ENCODE assay signal across 1 cellular context in genomic region chr6:2225422-2226392, GRCh38.
TF ChIP-seq lines count a peak whose summit lies in the region.

No MANE protein-coding gene starts in this region.

TF ChIP-seq in HepG2, 621 proteins besides CTCF, POLR2A, EP300 and RAD21 (continued from another document and continues in another):
- TF ChIP-seq ZBTB38 (CRISPR knock-in tag; IDR thresholded peaks at IDR 0.05) (no peak), ZUFSP (CRISPR knock-in tag; IDR thresholded peaks at IDR 0.05; ENCODE audit: borderline replicate concordance) (no peak), ZNF101 (CRISPR knock-in tag; IDR thresholded peaks at IDR 0.05; ENCODE audit: borderline replicate concordance, low read depth) (no peak), ZNF264 (CRISPR knock-in tag; IDR thresholded peaks at IDR 0.05) (peak; percentile 97), ZNF282 (IDR thresholded peaks at IDR 0.05; ENCODE audit: partially characterized antibody) (no peak), KAT8 (CRISPR knock-in tag; IDR thresholded peaks at IDR 0.05) (peak; percentile 91), NRL (CRISPR knock-in tag; IDR thresholded peaks at IDR 0.05; ENCODE audit: borderline replicate concordance) (no peak), TFAP4 (IDR thresholded peaks at IDR 0.05; ENCODE audit: borderline replicate concordance, low read depth) (peak; percentile 96), HNRNPLL (IDR thresholded peaks at IDR 0.05; ENCODE audit: low read depth, low read length, poor library complexity, severe bottlenecking) (no peak), RFX3 (CRISPR knock-in tag; IDR thresholded peaks at IDR 0.05) (no peak), NFRKB (IDR thresholded peaks at IDR 0.05) (no peak), MTA3 (CRISPR knock-in tag; IDR thresholded peaks at IDR 0.05) (no peak), DBP (CRISPR knock-in tag; IDR thresholded peaks at IDR 0.05; ENCODE audit: not compliant biosample characterization) (no peak), ZNF780A (CRISPR knock-in tag; IDR thresholded peaks at IDR 0.05) (no peak), NFKB2 (CRISPR knock-in tag; IDR thresholded peaks at IDR 0.05; ENCODE audit: borderline replicate concordance) (no peak), MXI1 (IDR thresholded peaks at IDR 0.05; ENCODE audit: borderline replicate concordance, low read depth, low read length) (peak; percentile 57; the same call in 1 of the 3 replicates), FLYWCH1 (CRISPR knock-in tag; IDR thresholded peaks at IDR 0.05) (no peak), ZNF30 (CRISPR knock-in tag; IDR thresholded peaks at IDR 0.05) (no peak), ATAD3A (CRISPR knock-in tag; IDR thresholded peaks at IDR 0.05) (no peak), SCMH1 (CRISPR knock-in tag; IDR thresholded peaks at IDR 0.05; ENCODE audit: borderline replicate concordance) (no peak), ZFP36L2 (CRISPR knock-in tag; IDR thresholded peaks at IDR 0.05) (no peak), ZXDC (CRISPR knock-in tag; IDR thresholded peaks at IDR 0.05) (peak; percentile 65; the same call in 1 of the 2 replicates), GATAD1 (CRISPR knock-in tag; IDR thresholded peaks at IDR 0.05) (peak; percentile 75), YEATS4 (CRISPR knock-in tag; IDR thresholded peaks at IDR 0.05; ENCODE audit: borderline replicate concordance) (peak; percentile 67; the same call in 1 of the 2 replicates), ZNF121 (CRISPR knock-in tag; IDR thresholded peaks at IDR 0.05) (0 out of 2 replicates have a peak, but pooled peaks have one; percentile 27), ZNF629 (CRISPR knock-in tag; conservative IDR thresholded peaks at IDR 0.05) (no peak; the same call in 1 of the 2 replicates), ZNF703 (CRISPR knock-in tag; IDR thresholded peaks at IDR 0.05; ENCODE audit: borderline replicate concordance) (no peak), RORA (CRISPR knock-in tag; IDR thresholded peaks at IDR 0.05) (peak; percentile 96), PRDM10 (CRISPR knock-in tag; IDR thresholded peaks at IDR 0.05; ENCODE audit: low read depth) (peak; percentile 39; the same call in 1 of the 2 replicates), ZNF407 (CRISPR knock-in tag; IDR thresholded peaks at IDR 0.05; ENCODE audit: not compliant biosample characterization) (no peak), ZFP82 (CRISPR knock-in tag; IDR thresholded peaks at IDR 0.05; ENCODE audit: borderline replicate concordance) (peak; percentile 49; the same call in 1 of the 2 replicates), SMARCE1 (IDR thresholded peaks at IDR 0.05; ENCODE audit: borderline replicate concordance) (no peak), HMG20A (CRISPR knock-in tag; IDR thresholded peaks at IDR 0.05; ENCODE audit: borderline replicate concordance) (peak; percentile 98), RCOR2 (CRISPR knock-in tag; IDR thresholded peaks at IDR 0.05) (peak; percentile 98), PRMT3 (CRISPR knock-in tag; IDR thresholded peaks at IDR 0.05; ENCODE audit: borderline replicate concordance, low read depth) (0 out of 2 replicates have a peak, but pooled peaks have one; percentile 51), HOXA5 (CRISPR knock-in tag; IDR thresholded peaks at IDR 0.05) (peak; percentile 89), ZNF33A (CRISPR knock-in tag; IDR thresholded peaks at IDR 0.05; ENCODE audit: borderline replicate concordance) (no peak), CHD2 (IDR thresholded peaks at IDR 0.05; ENCODE audit: low read depth, low read length) (no peak), EED (CRISPR knock-in tag; IDR thresholded peaks at IDR 0.05) (no peak), SMAD1 (CRISPR knock-in tag; IDR thresholded peaks at IDR 0.05; ENCODE audit: borderline replicate concordance, low read depth) (no peak), ESRRA (CRISPR knock-in tag; IDR thresholded peaks at IDR 0.05; ENCODE audit: low read depth) (no peak; the same call in 1 of the 2 replicates), JUN (CRISPR knock-in tag; IDR thresholded peaks at IDR 0.05) (peak; percentile 74), MAX (IDR thresholded peaks at IDR 0.05) (0 out of 2 replicates have a peak, but pooled peaks have one; percentile 11)
